ENCODE assay signal across 13 cellular contexts in genomic region chr10:115963848-115964247, GRCh38.
DNase-seq lines count a peak whose midpoint lies in the region; ATAC-seq lines count a peak whose summit lies in the region.
"Had no signal": no experiment of that assay in that cellular context is flagged by ENCODE, and none has a peak within 500 bp of the region (broad histone marks: within the 10 kb centered on the region; RNA-seq: fewer than 3 reads in every experiment).

No MANE protein-coding gene starts in this region.

- ATAC-seq in stimulated activated naive CD8-positive, alpha-beta T cell treated with anti-CD3 and anti-CD28 coated beads, Interleukin-15, amount 100 ng/mL, for 72 hours = no peak
- no peak for ATAC-seq in HG02798 (IDR thresholded peaks at IDR 0.05; ENCODE audit: poor library complexity, unreplicated experiment)

- no peaks in the 10 kb centered on the region for H3K4me1 Mint-ChIP-seq in stimulated activated naive CD8-positive, alpha-beta T cell treated with anti-CD3 and anti-CD28 coated beads, Interleukin-15, amount 100 ng/mL, for 72 hours

- peak; percentile 63 for DNase-seq in ACHN
- peak; percentile 26 for DNase-seq in H7
- peak; percentile 24 for DNase-seq in NCI-H82 treated with DMSO at 0.1 percent for 48 hours (lab: John Stamatoyannopoulos, UW; ENCODE audit: unreplicated experiment)
- peak; percentile 41 for DNase-seq in iPS-NIHi7 (ENCODE audit: extremely low spot score)
- DNase-seq in posterior cingulate gyrus = no peak
- no peak for DNase-seq in stimulated activated naive CD8-positive, alpha-beta T cell treated with anti-CD3 and anti-CD28 coated beads, Interleukin-15, amount 100 ng/mL, for 72 hours
- DNase-seq in stimulated activated CD4-positive, alpha-beta T cell treated with anti-CD3 and anti-CD28 coated beads, Interleukin-1b, Interleukin-23, amount 100 ng/mL, for 48 hours = no peak
- DNase-seq: activated T-cell treated with anti-CD3 and anti-CD28 coated beads, Interleukin-2, amount 50 U/mL, for 48 hours; CD4-positive, alpha-beta T cell; central memory CD4-positive, alpha-beta T cell; GOT3; T-helper 2 cell had no signal

- H3K27ac Mint-ChIP-seq in stimulated activated naive CD8-positive, alpha-beta T cell treated with anti-CD3 and anti-CD28 coated beads, Interleukin-15, amount 100 ng/mL, for 72 hours = peak overlapping the region in 1 of 2 donors; percentile 28
- H3K27ac Mint-ChIP-seq: CD4-positive, alpha-beta T cell had no signal

- no peaks in the 10 kb centered on the region for H3K27me3 Mint-ChIP-seq in stimulated activated naive CD8-positive, alpha-beta T cell treated with anti-CD3 and anti-CD28 coated beads, Interleukin-15, amount 100 ng/mL, for 72 hours
- H3K27me3 Mint-ChIP-seq: CD4-positive, alpha-beta T cell had no signal

- intact Hi-C loops in posterior cingulate gyrus (cut with DNase I) = no loop called here

- in situ Hi-C loops in ACHN (cut with HindIII; ENCODE audit: low pct_ligation_motif_present, low pct_unique_long_range_greater_than_20kb, low sequenced_read_pairs) = no loop called here

- H3K9me3 Mint-ChIP-seq in stimulated activated naive CD8-positive, alpha-beta T cell treated with anti-CD3 and anti-CD28 coated beads, Interleukin-15, amount 100 ng/mL, for 72 hours = peaks cover 5 to 7% of the 10 kb centered on the region in 2 donors
- H3K9me3 Mint-ChIP-seq: CD4-positive, alpha-beta T cell had no signal

- H3K4me3 ChIP-seq in H7 (ENCODE audit: insufficient read depth, low read depth, low read length) = no peak overlapping the region

- no peaks in the 10 kb centered on the region for H3K36me3 ChIP-seq in H7 (replicated peaks; ENCODE audit: control insufficient read depth, insufficient read depth, low read length)

- H3K4me3 Mint-ChIP-seq in stimulated activated naive CD8-positive, alpha-beta T cell treated with anti-CD3 and anti-CD28 coated beads, Interleukin-15, amount 100 ng/mL, for 72 hours = no peak overlapping the region
- H3K4me3 Mint-ChIP-seq: CD4-positive, alpha-beta T cell had no signal

- no peaks in the 10 kb centered on the region for H3K27me3 ChIP-seq in H7 (ENCODE audit: control insufficient read depth, insufficient read depth, low read length)

Comparison
In these comparisons a context has a peak if more than half of its experiments do, and no peak if none do; other contexts are left out.
1. DNase-seq: peak in ACHN (single experiment), H7 (single experiment), NCI-H82 treated with DMSO at 0.1 percent for 48 hours (single experiment) and iPS-NIHi7 (single experiment); none in posterior cingulate gyrus (0 of 10), stimulated activated naive CD8-positive, alpha-beta T cell treated with anti-CD3 and anti-CD28 coated beads, Interleukin-15, amount 100 ng/mL, for 72 hours (0 of 2) and stimulated activated CD4-positive, alpha-beta T cell treated with anti-CD3 and anti-CD28 coated beads, Interleukin-1b, Interleukin-23, amount 100 ng/mL, for 48 hours (single experiment).